ENCODE assay signal across 12 cellular contexts in genomic region chr6:125511809-125512341, GRCh38.
DNase-seq lines count a peak whose midpoint lies in the region; ATAC-seq and TF ChIP-seq lines count a peak whose summit lies in the region.
"Had no signal": no experiment of that assay in that cellular context is flagged by ENCODE, and none has a peak within 500 bp of the region (broad histone marks: within the 10 kb centered on the region; RNA-seq: fewer than 3 reads in every experiment).

No MANE protein-coding gene starts in this region.

- H3K27me3 ChIP-seq in body of pancreas = no peaks in the 10 kb centered on the region
- H3K27me3 ChIP-seq in osteoblast (ENCODE audit: insufficient read depth, low read length) = no peaks in the 10 kb centered on the region

- H2AFZ ChIP-seq in osteoblast (ENCODE audit: low read length) = peak overlapping the region; percentile 27

- ATAC-seq in body of pancreas (peak; percentile 87), GM21717 (IDR thresholded peaks at IDR 0.05; ENCODE audit: unreplicated experiment) (no peak), GM21526 (IDR thresholded peaks at IDR 0.05; ENCODE audit: low FRiP score, unreplicated experiment) (no peak)
- ATAC-seq in activated naive CD8-positive, alpha-beta T cell treated with anti-CD3 and anti-CD28 coated beads, Interleukin-2, amount 50 U/mL, for 24 hours = no peak
- ATAC-seq: right cardiac atrium had no signal

- no peaks in the 10 kb centered on the region for H3K79me2 ChIP-seq in osteoblast (ENCODE audit: insufficient read depth, low read length)

- intact Hi-C loops in body of pancreas (cut with DNase I) = no loop called here

- H3K27me3 Mint-ChIP-seq in activated naive CD8-positive, alpha-beta T cell treated with anti-CD3 and anti-CD28 coated beads, Interleukin-2, amount 50 U/mL, for 24 hours = peaks cover 3% of the 10 kb centered on the region
- H3K27me3 Mint-ChIP-seq in glutamatergic neuron (ENCODE audit: unreplicated experiment) = peaks cover 1% of the 10 kb centered on the region

- DNase-seq in Daoy (ENCODE audit: low read depth) = peak; percentile 87
- peak; percentile 90 for DNase-seq in NCI-H2171 treated with DMSO at 0.1 percent for 48 hours (lab: John Stamatoyannopoulos, UW)
- peak; percentile 13 to 44 (median 24) for DNase-seq in body of pancreas
- DNase-seq in osteoblast (ENCODE audit: insufficient read length, low spot score, missing footprints) = peak; percentile 54
- no peak for DNase-seq in activated naive CD8-positive, alpha-beta T cell treated with anti-CD3 and anti-CD28 coated beads, Interleukin-2, amount 50 U/mL, for 24 hours
- DNase-seq in glutamatergic neuron = no peak
- DNase-seq: activated CD8-positive, alpha-beta memory T cell treated with anti-CD3 and anti-CD28 coated beads, Interleukin-2, amount 50 U/mL, for 4 hours; caudate nucleus; CD8-positive, alpha-beta memory T cell; right cardiac atrium had no signal

- TF ChIP-seq CTCF in body of pancreas (IDR thresholded peaks at IDR 0.05) = no peak
- no peak for TF ChIP-seq CTCF in osteoblast (IDR thresholded peaks at IDR 0.05; ENCODE audit: extremely low read depth, low read depth, low read length)
- TF ChIP-seq CTCF in glutamatergic neuron (IDR thresholded peaks at IDR 0.05; ENCODE audit: partially characterized antibody, unreplicated experiment) = no peak

- H3K36me3 ChIP-seq in body of pancreas (replicated peaks in 1 of 2; ENCODE audit: insufficient read depth in 1 of 2, low read depth in 2 of 2) = no peaks in the 10 kb centered on the region
- no peaks in the 10 kb centered on the region for H3K36me3 ChIP-seq in osteoblast (ENCODE audit: insufficient read depth, low read length)

- no peak for TF ChIP-seq POLR2A in body of pancreas (IDR thresholded peaks at IDR 0.05)

- H3K27ac ChIP-seq in body of pancreas (peak overlapping the region in 1 of 4 donors; percentile 2), osteoblast (ENCODE audit: low read depth, low read length) (no peak overlapping the region)

- H4K20me1 ChIP-seq in osteoblast (ENCODE audit: insufficient read depth, low read length) = no peaks in the 10 kb centered on the region

- WGBS in body of pancreas, 2 donors = 42 to 55% methylated on average over 2 of the region's 2 CpGs

- no peaks in the 10 kb centered on the region for H3K4me1 Mint-ChIP-seq in activated naive CD8-positive, alpha-beta T cell treated with anti-CD3 and anti-CD28 coated beads, Interleukin-2, amount 50 U/mL, for 24 hours
- peaks cover 3% of the 10 kb centered on the region for H3K4me1 Mint-ChIP-seq in glutamatergic neuron (ENCODE audit: low read depth, unreplicated experiment)
- H3K4me1 Mint-ChIP-seq: CD8-positive, alpha-beta memory T cell had no signal

- H3K4me1 ChIP-seq in body of pancreas (peaks cover 10% of the 10 kb centered on the region), osteoblast (ENCODE audit: insufficient read depth, low read length) (no peaks in the 10 kb centered on the region)

- H3K4me3 ChIP-seq in body of pancreas = no peak overlapping the region
- no peak overlapping the region for H3K4me3 ChIP-seq in osteoblast (ENCODE audit: insufficient read depth, low read length)

- no peak overlapping the region for H3K4me2 ChIP-seq in osteoblast (ENCODE audit: insufficient read depth, low read length)

- H3K27ac Mint-ChIP-seq in activated naive CD8-positive, alpha-beta T cell treated with anti-CD3 and anti-CD28 coated beads, Interleukin-2, amount 50 U/mL, for 24 hours = no peak overlapping the region
- H3K27ac Mint-ChIP-seq in glutamatergic neuron (ENCODE audit: unreplicated experiment) = no peak overlapping the region
- H3K27ac Mint-ChIP-seq: CD8-positive, alpha-beta memory T cell had no signal

- no peak overlapping the region for H3K4me3 Mint-ChIP-seq in activated naive CD8-positive, alpha-beta T cell treated with anti-CD3 and anti-CD28 coated beads, Interleukin-2, amount 50 U/mL, for 24 hours
- H3K4me3 Mint-ChIP-seq in glutamatergic neuron (ENCODE audit: unreplicated experiment) = no peak overlapping the region
- H3K4me3 Mint-ChIP-seq: CD8-positive, alpha-beta memory T cell had no signal

- H3K9me3 ChIP-seq in body of pancreas (no peaks in the 10 kb centered on the region), osteoblast (ENCODE audit: low read depth, low read length) (no peaks in the 10 kb centered on the region)

- H3K9me3 Mint-ChIP-seq in activated naive CD8-positive, alpha-beta T cell treated with anti-CD3 and anti-CD28 coated beads, Interleukin-2, amount 50 U/mL, for 24 hours = peaks cover 5% of the 10 kb centered on the region
- H3K9me3 Mint-ChIP-seq in glutamatergic neuron (ENCODE audit: unreplicated experiment) = no peaks in the 10 kb centered on the region

- no peaks in the 10 kb centered on the region for H3K36me3 Mint-ChIP-seq in activated naive CD8-positive, alpha-beta T cell treated with anti-CD3 and anti-CD28 coated beads, Interleukin-2, amount 50 U/mL, for 24 hours (ENCODE audit: low read depth)
- no peaks in the 10 kb centered on the region for H3K36me3 Mint-ChIP-seq in glutamatergic neuron (ENCODE audit: unreplicated experiment)
- H3K36me3 Mint-ChIP-seq: CD8-positive, alpha-beta memory T cell had no signal

Comparison
In these comparisons a context has a peak if more than half of its experiments do, and no peak if none do; other contexts are left out.
1. DNase-seq: peak in Daoy (single experiment), NCI-H2171 treated with DMSO at 0.1 percent for 48 hours (single experiment), body of pancreas (4 of 4) and osteoblast (single experiment); none in activated naive CD8-positive, alpha-beta T cell treated with anti-CD3 and anti-CD28 coated beads, Interleukin-2, amount 50 U/mL, for 24 hours (single experiment) and glutamatergic neuron (single experiment).